In the genomic region with DNA sequence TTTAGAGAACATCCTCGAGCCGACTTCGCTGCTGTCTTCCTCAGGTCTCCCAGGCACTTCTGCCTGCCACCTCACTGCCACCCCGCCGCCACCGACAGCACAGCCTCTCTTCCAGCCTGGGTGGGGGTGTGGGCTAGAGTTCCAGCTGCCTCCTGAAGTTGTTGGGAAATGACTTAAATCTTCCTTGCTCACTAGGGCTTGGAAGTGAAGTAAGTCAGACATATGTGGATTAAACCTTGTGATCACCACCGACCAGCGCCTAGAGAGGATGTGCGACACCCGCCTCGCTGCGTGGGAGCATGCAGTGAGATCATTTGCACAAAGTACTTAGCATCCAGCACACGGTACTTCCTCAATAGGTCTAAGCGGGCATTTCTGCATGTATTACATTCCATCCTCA, we compare ENCODE assay signal across 17 cellular contexts.
DNase-seq lines count a peak whose midpoint lies in the region; ATAC-seq and TF ChIP-seq lines count a peak whose summit lies in the region.
"Had no signal": no experiment of that assay in that cellular context is flagged by ENCODE, and none has a peak within 500 bp of the region (broad histone marks: within the 10 kb centered on the region; RNA-seq: fewer than 3 reads in every experiment).

No MANE protein-coding gene starts in this region.

- H3K27me3 ChIP-seq in uterus (no peaks in the 10 kb centered on the region), tibial nerve (no peaks in the 10 kb centered on the region)
- H3K27me3 ChIP-seq: MG63 had no signal

- H3K27ac ChIP-seq in uterus: peak overlapping the region; percentile 62 to 77
- peak overlapping the region in 2 of 4 donors; percentile 64 to 78 for H3K27ac ChIP-seq in tibial nerve

- H3K4me3 Mint-ChIP-seq in T-cell: no peak overlapping the region
- H3K4me3 Mint-ChIP-seq: B cell; CD8-positive, alpha-beta T cell had no signal

- no peak for ATAC-seq in T-cell (replicated peaks in 1 of 4)
- ATAC-seq: CD8-positive, alpha-beta T cell had no signal

- peaks cover 0 to 7% of the 10 kb centered on the region in 2 donors for H3K27me3 Mint-ChIP-seq in T-cell

- CTCF ChIA-PET in T-cell (lab: Charles Lee): no interaction called here

- no peaks in the 10 kb centered on the region for H3K36me3 Mint-ChIP-seq in T-cell
- H3K36me3 Mint-ChIP-seq: CD8-positive, alpha-beta T cell had no signal

- DNase-seq in NB4 (ENCODE audit: low read depth) (peak; percentile 23), dermis blood vessel endothelial cell (peak; percentile 10), mesenteric fat pad (ENCODE audit: low spot score) (peak; percentile 89), uterus (no peak), T-cell (no peak), tibial nerve (ENCODE audit: low spot score in 2 of 2) (no peak), EL (no peak)
- DNase-seq: ACHN; CD8-positive, alpha-beta T cell; DMS79 treated with DMSO at 0.1 percent for 48 hours; GDM1; MG63; NCI-H1436; NCI-H2081; NCI-H510A treated with DMSO at 0.1 percent for 48 hours; SHP77 treated with DMSO at 0.1 percent for 48 hours had no signal

- H3K36me3 ChIP-seq in uterus (no peaks in the 10 kb centered on the region), tibial nerve (no peaks in the 10 kb centered on the region)
- H3K36me3 ChIP-seq: MG63 had no signal

- 88% methylated on average over 14 of the region's 14 CpGs for WGBS in tibial nerve, 2 donors

- H3K9me3 ChIP-seq in uterus (no peaks in the 10 kb centered on the region), tibial nerve (no peaks in the 10 kb centered on the region)
- H3K9me3 ChIP-seq: MG63 had no signal

- no peaks in the 10 kb centered on the region for H3K9me3 Mint-ChIP-seq in T-cell
- H3K9me3 Mint-ChIP-seq: CD8-positive, alpha-beta T cell had no signal

- intact Hi-C loops in uterus (cut with DNase I; ENCODE audit: low total_unique reads): no loop called here

- no peak for TF ChIP-seq CTCF in NB4 (IDR thresholded peaks at IDR 0.05; ENCODE audit: low read depth, low read length)
- TF ChIP-seq CTCF in uterus (IDR thresholded peaks at IDR 0.05): no peak
- TF ChIP-seq CTCF in tibial nerve (IDR thresholded peaks at IDR 0.05): no peak

- no peak for TF ChIP-seq POLR2A in NB4 (IDR thresholded peaks at IDR 0.05; ENCODE audit: extremely low read depth, insufficient read length)
- TF ChIP-seq POLR2A in uterus (IDR thresholded peaks at IDR 0.05): no peak
- no peak for TF ChIP-seq POLR2A in tibial nerve (IDR thresholded peaks at IDR 0.05)

- H3K4me1 Mint-ChIP-seq in T-cell: no peaks in the 10 kb centered on the region
- H3K4me1 Mint-ChIP-seq: B cell had no signal

- TF ChIP-seq EP300 in tibial nerve (IDR thresholded peaks at IDR 0.05): no peak

- H3K4me1 ChIP-seq in uterus (peaks cover 3 to 4% of the 10 kb centered on the region in 2 donors), tibial nerve (peaks cover 0 to 34% (median 2%) of the 10 kb centered on the region in 4 donors)

- POLR2A ChIA-PET in T-cell (lab: Charles Lee): no interaction called here

- H3K4me3 ChIP-seq in NB4 (ENCODE audit: low read depth, low read length) (no peak overlapping the region), uterus (no peak overlapping the region), tibial nerve (no peak overlapping the region)
- H3K4me3 ChIP-seq: MG63 had no signal

- H3K27ac Mint-ChIP-seq in T-cell: no peak overlapping the region
- H3K27ac Mint-ChIP-seq: B cell; CD8-positive, alpha-beta T cell had no signal

Comparison
In these comparisons a context has a peak if more than half of its experiments do, and no peak if none do; other contexts are left out.
1. DNase-seq: peak in NB4 (single experiment), dermis blood vessel endothelial cell (single experiment) and mesenteric fat pad (single experiment); none in uterus (0 of 2), T-cell (0 of 34), tibial nerve (0 of 2) and EL (single experiment).